8 cellular contexts compared by ENCODE assay signal in the genomic region with DNA sequence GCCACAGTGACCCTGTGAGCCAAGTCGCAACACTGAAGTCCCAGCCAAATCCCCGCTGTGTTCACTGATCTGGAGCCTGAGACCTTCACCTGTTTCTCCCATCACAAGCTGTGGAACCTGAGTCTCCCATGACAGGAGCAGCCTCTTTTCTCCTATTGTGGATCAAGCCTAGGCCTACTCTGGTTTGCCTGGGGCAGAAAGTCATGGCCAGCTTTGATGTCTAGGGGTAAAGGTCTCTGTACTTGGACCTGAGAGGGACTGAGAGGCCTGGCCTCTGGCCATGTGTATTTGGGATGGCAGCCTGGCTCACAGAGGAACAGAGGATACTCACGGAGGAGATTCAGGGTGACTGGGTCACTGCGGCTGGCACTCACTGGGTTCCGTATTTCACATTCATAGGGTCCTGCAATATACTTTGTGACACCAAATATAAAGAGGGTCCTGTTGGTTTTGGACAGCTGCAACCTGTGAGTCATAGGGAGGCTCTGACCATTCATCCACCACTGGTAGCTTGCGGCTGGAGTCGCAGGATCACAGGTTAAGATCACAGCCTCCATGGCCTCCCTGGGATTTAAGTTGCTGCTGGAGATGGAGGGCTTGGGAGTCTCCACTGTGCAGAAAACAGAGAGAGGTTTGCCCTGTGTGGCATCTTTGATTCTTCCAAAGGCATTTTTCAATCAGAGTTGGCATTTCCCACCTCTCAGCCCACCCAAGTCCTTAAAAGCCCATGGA. TPM values are rescaled to one million over a fixed set of nuclear protein-coding genes. Genes with fewer than 3 reads are reported as not detected.
"Had no signal": no experiment of that assay in that cellular context is flagged by ENCODE, and none has a peak within 500 bp of the region (broad histone marks: within the 10 kb centered on the region; RNA-seq: fewer than 3 reads in every experiment).

No MANE protein-coding gene starts in this region.

RNA-seq across cellular contexts. Expression of gene PSG4, which starts 7.6 kb away (rescaled TPM):
- total RNA-seq: OCI-LY7, PC-3, Peyer's patch, Right ventricle myocardium inferior, Right ventricle myocardium superior, SJCRH30, SJSA1 had no signal

RNA-seq across cellular contexts. Expression of gene PSG5, which starts 11.5 kb away (rescaled TPM):
- total RNA-seq: OCI-LY7, PC-3, Peyer's patch, Right ventricle myocardium inferior, Right ventricle myocardium superior, SJCRH30, SK-MEL-5 had no signal
